Comparison of ENCODE assay signal across 12 cellular contexts in the genomic region with DNA sequence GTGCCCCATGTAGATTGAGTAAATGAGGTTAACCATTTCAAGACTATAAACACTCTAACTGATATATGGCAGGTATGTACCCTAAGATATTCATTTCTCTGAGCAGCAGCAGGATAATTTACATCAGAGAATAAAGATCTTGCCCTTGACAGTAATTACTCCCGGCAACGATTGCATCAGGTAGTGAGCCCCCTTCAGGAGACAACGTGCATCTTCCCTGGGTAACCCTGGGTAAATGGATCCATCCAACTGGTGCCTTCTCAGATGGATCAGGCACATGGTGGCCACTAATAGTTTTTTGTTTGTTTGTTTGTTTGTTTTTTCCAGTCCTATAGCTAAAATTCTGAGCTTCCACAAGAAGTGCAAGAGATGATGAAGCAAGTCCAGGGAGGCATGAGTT.
DNase-seq lines count a peak whose midpoint lies in the region; ATAC-seq, FAIRE-seq and TF ChIP-seq lines count a peak whose summit lies in the region.
"Had no signal": no experiment of that assay in that cellular context is flagged by ENCODE, and none has a peak within 500 bp of the region (broad histone marks: within the 10 kb centered on the region; RNA-seq: fewer than 3 reads in every experiment).

No MANE protein-coding gene starts in this region.

- BruUV-seq in GM12878 (replicated peaks; lab: Mats Ljungman, UMichigan): no TSS peak

- no peaks in the 10 kb centered on the region for H3K4me1 ChIP-seq in GM12878 (ENCODE audit: control insufficient read depth, insufficient read depth, low read length)
- H3K4me1 ChIP-seq: adrenal gland had no signal

- no peak overlapping the region for H3K4me3 ChIP-seq in GM12878
- H3K4me3 ChIP-seq: adrenal gland, mucosa of descending colon, PC-9 had no signal

- H3K4me2 ChIP-seq in GM12878 (ENCODE audit: control insufficient read depth, insufficient read depth): no peak overlapping the region
- H3K4me2 ChIP-seq: PC-9 had no signal

- H4K20me1 ChIP-seq in GM12878 (ENCODE audit: control insufficient read depth, insufficient read depth): no peaks in the 10 kb centered on the region

- in situ Hi-C loops in GM12878 (cut with MboI): no loop called here

- CTCF ChIA-PET in GM12878 (lab: Yijun Ruan, JAX): interaction anchor here (0.6 to 1.8 kb wide), 3 partner anchors 13 to 538 kb away, joined by 3 to 5 read pairs (median 4); no protein-coding TSS in a partner anchor

- no peaks in the 10 kb centered on the region for H3K79me2 ChIP-seq in GM12878 (ENCODE audit: control insufficient read depth, insufficient read depth, low read length)

- peak; percentile 13 to 22 for DNase-seq in AML-193 (lab: John Stamatoyannopoulos, UW)
- peak; percentile 1 for DNase-seq in HK-2 (ENCODE audit: unreplicated experiment)
- DNase-seq in GM12878 (ENCODE audit: low read depth, low spot score): no peak
- DNase-seq in NCI-H226: no peak
- no peak for DNase-seq in globus pallidus (ENCODE audit: low spot score)
- DNase-seq in naive thymus-derived CD8-positive, alpha-beta T cell: no peak
- DNase-seq: activated CD4-positive, alpha-beta T cell treated with anti-CD3 and anti-CD28 coated beads for 4 hours; mucosa of descending colon had no signal

- no peaks in the 10 kb centered on the region for H3K4me1 Mint-ChIP-seq in naive thymus-derived CD8-positive, alpha-beta T cell

- no peaks in the 10 kb centered on the region for H3K36me3 ChIP-seq in GM12878 (ENCODE audit: control insufficient read depth in 2 of 2, insufficient read depth in 2 of 2, low read length in 1 of 2)
- H3K36me3 ChIP-seq: adrenal gland had no signal

- 0% methylated on average over 3 of the region's 3 CpGs for WGBS in GM12878 (ENCODE audit: insufficient coverage, insufficient replicate concordance, low lambda C conversion rate, missing lambda C conversion rate)

- SMC1A ChIA-PET in GM12878 (lab: Charles Lee; ENCODE audit: uncharacterized antibody, unreplicated experiment): interaction anchor here (1.5 kb wide), 1 partner anchor 9 kb away, joined by 3 read pairs; no protein-coding TSS in a partner anchor

- no peaks in the 10 kb centered on the region for H3K27me3 ChIP-seq in GM12878 (replicated peaks in 1 of 2; ENCODE audit: control insufficient read depth in 2 of 2, insufficient read depth in 2 of 2, low read length in 1 of 2)
- H3K27me3 ChIP-seq: adrenal gland had no signal

- intact Hi-C loops in GM12878 (cut with micrococcal nuclease; ENCODE audit: unreplicated experiment): no loop called here

- peak; percentile 41 for ATAC-seq in GM18858 (IDR thresholded peaks at IDR 0.05; ENCODE audit: unreplicated experiment)
- ATAC-seq in GM12878: peak; percentile 75
- no peak for ATAC-seq in GM21515 (IDR thresholded peaks at IDR 0.05; ENCODE audit: unreplicated experiment)
- no peak for ATAC-seq in naive thymus-derived CD8-positive, alpha-beta T cell
- ATAC-seq: mucosa of descending colon had no signal

- H3K9ac ChIP-seq in GM12878 (ENCODE audit: control insufficient read depth, insufficient read depth, low read length): no peak overlapping the region

- H3K27ac ChIP-seq in GM12878 (ENCODE audit: control insufficient read depth, insufficient read depth): no peak overlapping the region
- H3K27ac ChIP-seq: adrenal gland, PC-9 had no signal

- no peak for FAIRE-seq in GM12878 (lab: Jason Lieb, UNC)

- RAD21 ChIA-PET in GM12878 (lab: Charles Lee; ENCODE audit: unreplicated experiment): no interaction called here

- peak; percentile 34 to 60 (median 53); a peak in 4 of 6 replicates for TF ChIP-seq CTCF in GM12878 (IDR thresholded peaks at IDR 0.05 in 2 of 3, conservative IDR thresholded peaks at IDR 0.05 in 1 of 3; ENCODE audit: control insufficient read depth in 2 of 3, extremely low read depth in 1 of 3, insufficient read depth in 1 of 3, low read depth in 3 of 3, low read length in 3 of 3)

- TF ChIP-seq EP300 in GM12878 (IDR thresholded peaks at IDR 0.05; ENCODE audit: borderline replicate concordance in 1 of 2, control insufficient read depth in 1 of 2, low read depth in 2 of 2, low read length in 2 of 2): no peak

- no peak for TF ChIP-seq POLR2A in GM12878 (IDR thresholded peaks at IDR 0.05; ENCODE audit: low read depth, low read length)

- no peaks in the 10 kb centered on the region for H3K36me3 Mint-ChIP-seq in naive thymus-derived CD8-positive, alpha-beta T cell

- H3K9me3 Mint-ChIP-seq in naive thymus-derived CD8-positive, alpha-beta T cell: peaks cover 0 to 10% (median 3%) of the 10 kb centered on the region in 9 donors

- no peak overlapping the region for H2AFZ ChIP-seq in GM12878 (ENCODE audit: control insufficient read depth, low read depth, low read length)
- H2AFZ ChIP-seq: PC-9 had no signal

- H3K9me3 ChIP-seq in GM12878 (replicated peaks; ENCODE audit: control insufficient read depth, insufficient read depth, low read length): no peaks in the 10 kb centered on the region
- H3K9me3 ChIP-seq: adrenal gland, mucosa of descending colon had no signal

- H3K27ac Mint-ChIP-seq in naive thymus-derived CD8-positive, alpha-beta T cell: no peak overlapping the region

- peaks cover 0 to 19% (median 5%) of the 10 kb centered on the region in 5 donors for H3K27me3 Mint-ChIP-seq in naive thymus-derived CD8-positive, alpha-beta T cell

- peak; percentile 32; the same call in 1 of the 2 replicates for TF ChIP-seq RAD21 in GM12878 (IDR thresholded peaks at IDR 0.05; ENCODE audit: insufficient read depth, low read depth, low read length)

- no peak overlapping the region for H3K4me3 Mint-ChIP-seq in naive thymus-derived CD8-positive, alpha-beta T cell

- POLR2A ChIA-PET in GM12878 (lab: Charles Lee): no interaction called here
- POLR2A ChIA-PET in naive thymus-derived CD8-positive, alpha-beta T cell (lab: Charles Lee): no interaction called here

TF ChIP-seq in GM12878, 131 proteins besides CTCF, POLR2A, EP300 and RAD21:
- TF ChIP-seq KLF5 (IDR thresholded peaks at IDR 0.05; ENCODE audit: partially characterized antibody) (no peak), ETV6 (conservative IDR thresholded peaks at IDR 0.05 in 1 of 2, IDR thresholded peaks at IDR 0.05 in 1 of 2; ENCODE audit: borderline replicate concordance in 1 of 2, low read depth in 1 of 2) (no peak), PAX5 (IDR thresholded peaks at IDR 0.05; ENCODE audit: borderline replicate concordance, low read depth, low read length) (no peak)
TF ChIP-seq in GM12878: peak in this region for 0.

Comparison
In these comparisons a context has a peak if more than half of its experiments do, and no peak if none do; other contexts are left out.
1. DNase-seq: peak in AML-193 (2 of 2) and HK-2 (single experiment); none in GM12878 (single experiment), NCI-H226 (single experiment), globus pallidus (single experiment) and naive thymus-derived CD8-positive, alpha-beta T cell (0 of 10).
2. ATAC-seq: peak in GM18858 (single experiment) and GM12878 (single experiment); none in GM21515 (single experiment) and naive thymus-derived CD8-positive, alpha-beta T cell (0 of 2).